In the genomic region with DNA sequence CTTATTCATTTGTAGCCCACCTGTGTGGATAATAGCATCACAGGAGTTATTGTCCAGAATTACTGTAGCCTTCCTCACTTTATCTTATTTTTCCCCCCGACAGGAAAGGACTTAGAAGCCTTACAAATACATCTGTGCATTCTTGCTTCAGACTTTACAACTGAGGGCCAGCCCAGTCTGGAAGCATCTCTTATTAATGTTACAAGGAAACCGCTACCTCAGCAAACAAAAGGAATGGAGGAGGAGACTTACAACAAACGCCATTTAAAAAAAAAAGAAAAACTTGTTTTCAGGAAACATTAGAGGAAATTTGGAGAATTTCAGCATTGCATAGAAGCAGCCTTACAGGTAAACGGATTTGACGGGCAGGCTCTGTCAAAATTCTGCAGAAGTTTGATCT, we compare ENCODE assay signal across 9 cellular contexts.
"Had no signal": no experiment of that assay in that cellular context is flagged by ENCODE, and none has a peak within 500 bp of the region (broad histone marks: within the 10 kb centered on the region; RNA-seq: fewer than 3 reads in every experiment).

No MANE protein-coding gene starts in this region.

- H3K27ac ChIP-seq: dorsolateral prefrontal cortex, foreskin keratinocyte, parathyroid adenoma had no signal

- H3K4me3 ChIP-seq: dorsolateral prefrontal cortex had no signal

- H3K27me3 ChIP-seq: dorsolateral prefrontal cortex, foreskin keratinocyte had no signal

- H3K4me3 Mint-ChIP-seq: activated naive CD8-positive, alpha-beta T cell treated with anti-CD3 and anti-CD28 coated beads, Interleukin-2, amount 10 ng/mL, durations not matched to agents 7 days and 5 days had no signal

- ATAC-seq: foreskin keratinocyte had no signal

- H3K27ac Mint-ChIP-seq: activated naive CD8-positive, alpha-beta T cell treated with anti-CD3 and anti-CD28 coated beads, Interleukin-2, amount 10 ng/mL, durations not matched to agents 7 days and 5 days had no signal

- H3K9ac ChIP-seq: parathyroid adenoma had no signal

- H3K4me1 Mint-ChIP-seq: activated naive CD8-positive, alpha-beta T cell treated with anti-CD3 and anti-CD28 coated beads, Interleukin-2, amount 10 ng/mL, durations not matched to agents 7 days and 5 days had no signal

- H3K9me3 Mint-ChIP-seq: activated naive CD8-positive, alpha-beta T cell treated with anti-CD3 and anti-CD28 coated beads, Interleukin-2, amount 10 ng/mL, durations not matched to agents 7 days and 5 days had no signal

- H3K27me3 Mint-ChIP-seq: activated naive CD8-positive, alpha-beta T cell treated with anti-CD3 and anti-CD28 coated beads, Interleukin-2, amount 10 ng/mL, durations not matched to agents 7 days and 5 days had no signal

- DNase-seq: activated CD4-positive, alpha-beta T cell treated with anti-CD3 and anti-CD28 coated beads for 48 hours; activated gamma-delta T cell; activated naive CD8-positive, alpha-beta T cell treated with anti-CD3 and anti-CD28 coated beads, Interleukin-2, amount 10 ng/mL, durations not matched to agents 7 days and 5 days; aorta; dorsolateral prefrontal cortex; foreskin keratinocyte; stimulated activated CD4-positive, alpha-beta T cell treated with anti-CD3 and anti-CD28 coated beads, Interleukin-4, amount 100 ng/mL, for 4 hours; trophoblast cell had no signal

- H3K4me1 ChIP-seq: foreskin keratinocyte, parathyroid adenoma had no signal
